Comparison of ENCODE assay signal across 8 cellular contexts in the genomic region with DNA sequence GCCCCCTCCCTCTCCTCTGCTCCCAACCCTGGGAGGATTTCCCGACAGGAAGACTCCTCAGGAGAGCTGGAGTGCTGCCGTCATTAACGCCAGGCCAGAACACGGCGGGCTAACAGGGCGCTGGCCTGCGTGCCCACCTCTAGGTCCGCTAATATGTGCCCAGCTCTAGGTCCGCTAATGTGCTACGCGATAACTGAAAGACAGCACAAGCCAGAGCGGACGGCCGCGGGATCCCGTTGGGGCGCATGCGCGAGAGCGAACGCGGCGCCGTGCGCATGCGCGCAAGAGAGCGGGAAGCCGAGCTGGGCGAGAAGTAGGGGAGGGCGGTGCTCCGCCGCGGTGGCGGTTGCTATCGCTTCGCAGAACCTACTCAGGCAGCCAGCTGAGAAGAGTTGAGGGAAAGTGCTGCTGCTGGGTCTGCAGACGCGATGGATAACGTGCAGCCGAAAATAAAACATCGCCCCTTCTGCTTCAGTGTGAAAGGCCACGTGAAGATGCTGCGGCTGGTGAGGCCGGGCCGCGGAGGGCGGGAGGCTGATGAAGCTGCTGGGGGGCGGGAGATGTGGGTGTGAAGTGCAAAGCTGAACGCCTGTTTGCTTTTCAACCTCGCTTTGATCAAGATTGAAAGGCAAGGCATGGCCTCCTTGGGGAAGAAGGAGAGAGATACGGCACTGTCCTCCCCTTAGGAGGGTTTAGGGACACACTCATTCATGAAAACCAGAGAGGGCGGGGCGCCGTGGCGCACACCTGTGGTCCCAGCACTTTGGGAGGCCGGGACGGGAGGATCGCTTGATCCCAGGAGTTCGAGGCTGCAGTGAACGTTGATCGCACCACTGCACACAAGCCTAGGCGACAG. TPM values are rescaled to one million over a fixed set of nuclear protein-coding genes. Genes with fewer than 3 reads are reported as not detected.
DNase-seq lines count a peak whose midpoint lies in the region; ATAC-seq, FAIRE-seq and TF ChIP-seq lines count a peak whose summit lies in the region.

A gene with protein sequence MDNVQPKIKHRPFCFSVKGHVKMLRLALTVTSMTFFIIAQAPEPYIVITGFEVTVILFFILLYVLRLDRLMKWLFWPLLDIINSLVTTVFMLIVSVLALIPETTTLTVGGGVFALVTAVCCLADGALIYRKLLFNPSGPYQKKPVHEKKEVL (plus strand): TSS at position 289 of the 856 bp plus-strand sequence. CDS start 140 bp downstream, at position 429.

- TF ChIP-seq POLR2A in GM12892 (IDR thresholded peaks at IDR 0.05; ENCODE audit: low read depth, low read length) = peak; percentile 89
- peak; percentile 61 to 86 for TF ChIP-seq POLR2A in adrenal gland (IDR thresholded peaks at IDR 0.05)

- WGBS in adrenal gland, 4 donors = 6 to 21% (median 13%) methylated on average over 17 to 63 of the region's 63 CpGs
- 6 to 9% methylated on average over 63 of the region's 63 CpGs for WGBS in heart right ventricle, 2 donors

- peaks cover 0 to 4% of the 10 kb centered on the region in 2 donors for H3K36me3 ChIP-seq in adrenal gland (replicated peaks in 1 of 2)
- H3K36me3 ChIP-seq in heart right ventricle = peaks cover 0 to 12% (median 0%) of the 10 kb centered on the region in 9 donors

- peak; percentile 91 for FAIRE-seq in GM12892 (lab: Jason Lieb, UNC)

- H3K36me3 Mint-ChIP-seq in type B pancreatic cell = peaks cover 24% of the 10 kb centered on the region

- peak within 1 kb of the TSS; percentile 94 for H3K4me3 Mint-ChIP-seq in type B pancreatic cell

- peaks cover 25 to 51% of the 10 kb centered on the region in 2 donors for H3K4me1 ChIP-seq in adrenal gland (replicated peaks in 1 of 2)
- H3K4me1 ChIP-seq in heart right ventricle = peaks cover 5 to 77% (median 57%) of the 10 kb centered on the region in 9 donors

- peak within 1 kb of the TSS; percentile 34 to 83 (median 71) for H3K4me3 ChIP-seq in adrenal gland
- peak within 1 kb of the TSS; percentile 33 to 89 (median 60) for H3K4me3 ChIP-seq in heart right ventricle

- H3K27me3 ChIP-seq in adrenal gland (no peaks in the 10 kb centered on the region), heart right ventricle (no peaks in the 10 kb centered on the region)

- H3K9me3 ChIP-seq in adrenal gland (replicated peaks in 1 of 3) = no peaks in the 10 kb centered on the region
- H3K9me3 ChIP-seq in heart right ventricle = no peaks in the 10 kb centered on the region

- peak; percentile 89 for DNase-seq in GM12892 (ENCODE audit: insufficient read length)
- DNase-seq in NCI-H146 (lab: John Stamatoyannopoulos, UW) = peak; percentile 83
- DNase-seq in adrenal gland = peak; percentile 86 to 95 (median 89)
- peak; percentile 88 to 92 for DNase-seq in heart right ventricle
- DNase-seq in posterior vena cava (ENCODE audit: low spot score) = peak; percentile 97
- peak; percentile 93 for DNase-seq in type B pancreatic cell (ENCODE audit: extremely low spot score, unreplicated experiment)

- ATAC-seq in HG02852 (IDR thresholded peaks at IDR 0.05; ENCODE audit: unreplicated experiment) = peak; percentile 64
- peak; percentile 85 to 95 (median 89) for ATAC-seq in heart right ventricle

- TF ChIP-seq CTCF in adrenal gland (IDR thresholded peaks at IDR 0.05) (no peak), heart right ventricle (IDR thresholded peaks at IDR 0.05) (no peak), type B pancreatic cell (conservative IDR thresholded peaks at IDR 0.05) (no peak)

- H3K27me3 Mint-ChIP-seq in type B pancreatic cell = no peaks in the 10 kb centered on the region

- H3K4me1 Mint-ChIP-seq in type B pancreatic cell (ENCODE audit: unreplicated experiment) = peaks cover 58% of the 10 kb centered on the region

- peaks cover 4% of the 10 kb centered on the region for H3K9me3 Mint-ChIP-seq in type B pancreatic cell

- H3K27ac Mint-ChIP-seq in type B pancreatic cell = peak within 1 kb of the TSS; percentile 88

- intact Hi-C loops in T-helper 1 cell treated with Interleukin-12 subunit alpha and Interleukin-12 subunit beta and Interleukin-4 antibody, amounts not matched to agents 30 ng/mL and 1 ng/mL, for 36 hours (cut with micrococcal nuclease) = loop anchor here (1.0 to 5.0 kb wide), 12 partner anchors 9 to 320 kb away; a partner anchor contains a TSS
- intact Hi-C loops in adrenal gland (cut with DNase I) = loop anchor here in 1 of 2 donors (5.0 kb wide), 1 partner anchor 50 kb away; a partner anchor contains a TSS
- intact Hi-C loops in heart right ventricle (cut with DNase I) = loop anchor here in 6 of 10 donors (2.0 to 10.0 kb wide), 5 partner anchors 35 to 68 kb away; a partner anchor contains a TSS
- intact Hi-C loops in posterior vena cava (cut with DNase I) = no loop called here

- H3K27ac ChIP-seq in adrenal gland (peak within 1 kb of the TSS; percentile 65 to 96 (median 91)), heart right ventricle (peak within 1 kb of the TSS; percentile 89 to 100 (median 96))

RNA-seq across cellular contexts. Expression of the gene that starts here (rescaled TPM):
- 81.1 TPM for polyA plus RNA-seq in GM12892 (2012; ENCODE audit: missing spikeins)
- total RNA-seq in T-helper 1 cell treated with Interleukin-12 subunit alpha and Interleukin-12 subunit beta and Interleukin-4 antibody, amounts not matched to agents 30 ng/mL and 1 ng/mL, for 36 hours = 253 and 270 TPM in 2 replicates
- total RNA-seq in adrenal gland = 10 to 100 TPM; 19.6 to 55.9 (median 43.8) TPM
- polyA plus RNA-seq in adrenal gland = 10 to 100 TPM; 23.6 to 32.8 (median 26.2) TPM
- total RNA-seq in heart right ventricle = 10 to 100 TPM in 3 of 10 donors, 1 to 10 TPM in 7; 1.6 to 19.9 (median 6.7) TPM
- polyA plus RNA-seq in heart right ventricle = 10 to 100 TPM in 1 of 2 donors, 1 to 10 TPM in 1; 6.8 to 24.1 TPM
- 10 to 100 TPM; 22.0 to 25.4 TPM for total RNA-seq in posterior vena cava
- 21.2 and 36.3 TPM in 2 replicates for total RNA-seq in type B pancreatic cell (ENCODE audit: low replicate concordance)

Comparison
In these comparisons a context has a peak if more than half of its experiments do, and no peak if none do; other contexts are left out.
1. Peak in every context shown above with its lines: DNase-seq, ATAC-seq, H3K4me3 ChIP-seq and H3K27ac ChIP-seq.
2. intact Hi-C loops: an anchor here in T-helper 1 cell treated with Interleukin-12 subunit alpha and Interleukin-12 subunit beta and Interleukin-4 antibody, amounts not matched to agents 30 ng/mL and 1 ng/mL, for 36 hours (1.0 to 5.0 kb wide) and heart right ventricle (2.0 to 10.0 kb wide); none called in posterior vena cava.